Comparison of ENCODE assay signal across 8 cellular contexts in the genomic region with DNA sequence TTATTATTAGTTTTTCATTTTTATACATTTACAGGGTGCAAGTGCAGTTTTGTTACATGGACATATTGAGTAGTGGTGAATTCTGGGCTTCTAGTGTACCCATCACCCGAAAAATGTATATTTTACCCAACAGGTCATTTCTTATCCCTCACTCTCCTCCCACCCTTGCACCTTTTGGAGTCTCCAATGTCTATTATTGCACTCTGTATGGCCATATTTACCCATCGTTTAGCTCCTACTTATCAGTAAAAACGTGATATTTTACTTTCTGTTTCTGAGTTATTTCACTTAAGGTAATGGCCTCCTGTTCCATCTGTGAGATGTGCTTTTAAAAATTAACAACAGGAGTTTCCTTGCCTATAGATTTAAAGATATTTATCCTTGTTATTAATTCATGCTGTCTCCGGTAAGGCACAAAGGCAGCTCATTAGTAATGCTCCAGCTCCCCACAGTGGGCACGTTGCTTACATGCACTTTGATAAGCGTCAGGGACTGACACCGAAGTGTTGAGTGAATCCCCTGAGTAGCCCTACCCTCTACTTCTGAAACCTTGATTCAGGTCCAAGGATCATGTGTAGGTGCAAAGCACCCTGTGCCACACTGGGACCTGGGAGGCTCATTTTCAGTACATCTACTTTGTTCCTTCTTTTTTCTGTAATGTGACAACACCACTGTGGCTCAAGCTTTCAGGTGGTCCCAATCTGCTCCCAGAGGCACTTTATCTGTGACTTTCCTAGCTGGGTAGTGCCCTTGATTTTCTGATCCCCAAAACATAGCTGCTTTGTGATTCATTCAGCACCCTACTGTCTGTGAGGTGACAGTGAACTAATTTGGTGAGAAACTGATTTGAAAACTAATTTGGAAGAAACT. TPM values are rescaled to one million over a fixed set of nuclear protein-coding genes. Genes with fewer than 3 reads are reported as not detected.
DNase-seq lines count a peak whose midpoint lies in the region; ATAC-seq and TF ChIP-seq lines count a peak whose summit lies in the region.

No MANE protein-coding gene starts in this region.

- peaks cover 0 to 13% (median 0%) of the 10 kb centered on the region in 9 donors for H3K4me1 ChIP-seq in heart right ventricle

- TF ChIP-seq CTCF in heart right ventricle (IDR thresholded peaks at IDR 0.05): peak in 8 of 9 donors; percentile 38 to 71 (median 60)

- no peaks in the 10 kb centered on the region for H3K27me3 ChIP-seq in heart right ventricle

- DNase-seq in DMS53 (lab: John Stamatoyannopoulos, UW): peak; percentile 83
- DNase-seq in NCI-H345 (lab: John Stamatoyannopoulos, UW): peak; percentile 76
- peak; percentile 35 to 45 for DNase-seq in activated T-cell treated with anti-CD3 and anti-CD28 coated beads, Interleukin-2, amount 50 U/mL, for 48 hours
- DNase-seq in heart right ventricle: peak; percentile 14 to 15
- peak; percentile 28 for DNase-seq in smooth muscle cell of the brain vasculature (ENCODE audit: low read depth, low spot score)
- DNase-seq in dedifferentiated amniotic fluid mesenchymal stem cell (ENCODE audit: extremely low spot score): no peak

- ATAC-seq in GM19395 (IDR thresholded peaks at IDR 0.05; ENCODE audit: unreplicated experiment) (peak; percentile 77), HG03280 (IDR thresholded peaks at IDR 0.05; ENCODE audit: unreplicated experiment) (peak; percentile 86), heart right ventricle (peak; percentile 42 to 92 (median 82))

- H3K27ac ChIP-seq in heart right ventricle: no peak overlapping the region

- WGBS in heart right ventricle, 2 donors: 12 to 16% methylated on average over 7 of the region's 7 CpGs

- H3K36me3 ChIP-seq in heart right ventricle: no peaks in the 10 kb centered on the region

- H3K4me3 ChIP-seq in heart right ventricle: peak overlapping the region in 1 of 10 donors; percentile 12

- intact Hi-C loops in heart right ventricle (cut with DNase I): loop anchor here in 7 of 10 donors (5.0 to 10.0 kb wide), 4 partner anchors 190 to 380 kb away; no protein-coding TSS in a partner anchor

- H3K9me3 ChIP-seq in heart right ventricle: no peaks in the 10 kb centered on the region

RNA-seq across cellular contexts. Expression of a gene that starts 27.3 kb away (rescaled TPM):
- under 1 TPM in 3 of 10 donors, not detected in 7; 0.34 to 0.88 (median 0.38) TPM for total RNA-seq in heart right ventricle
- under 1 TPM in 1 of 2 donors, not detected in 1; 0.03 TPM for polyA plus RNA-seq in heart right ventricle

RNA-seq across cellular contexts. Expression of a gene that starts 52.8 kb away (rescaled TPM):
- under 1 TPM in 1 of 10 donors, not detected in 9; 0.32 TPM for total RNA-seq in heart right ventricle
- not detected for polyA plus RNA-seq in heart right ventricle
